8 cellular contexts compared by ENCODE assay signal in genomic region chr1:38527373-38527966, GRCh38.
DNase-seq lines count a peak whose midpoint lies in the region; ATAC-seq, FAIRE-seq and TF ChIP-seq lines count a peak whose summit lies in the region.

No MANE protein-coding gene starts in this region.

- POLR2A ChIA-PET in T-cell (lab: Charles Lee): no interaction called here

- H3K27me3 Mint-ChIP-seq in T-cell: peaks cover 13 to 16% of the 10 kb centered on the region in 2 donors

- H3K9me3 ChIP-seq in kidney (ENCODE audit: control insufficient read depth in 1 of 2, low read length in 2 of 2): no peaks in the 10 kb centered on the region

- no peak for TF ChIP-seq CTCF in kidney (IDR thresholded peaks at IDR 0.05; ENCODE audit: borderline replicate concordance, extremely low read depth, insufficient read depth)

- peak overlapping the region; percentile 32 to 79 for H3K27ac Mint-ChIP-seq in T-cell
- H3K27ac Mint-ChIP-seq in stimulated activated effector memory CD8-positive, alpha-beta T cell treated with anti-CD3 and anti-CD28 coated beads, Interleukin-12 subunit alpha, Interleukin-12 subunit beta, amount 100 ng/mL, for 72 hours: no peak overlapping the region

- FAIRE-seq in kidney (lab: Jason Lieb, UNC): no peak

- H3K36me3 ChIP-seq in kidney (ENCODE audit: control insufficient read depth in 1 of 2, insufficient read depth in 2 of 2, low read length in 2 of 2): no peaks in the 10 kb centered on the region

- DNase-seq in T-cell: peak in 30 of 34 experiments; percentile 1 to 38 (median 13)
- DNase-seq in effector CD4-positive, alpha-beta T cell: peak; percentile 2
- peak; percentile 9 to 55 for DNase-seq in stimulated activated effector memory CD8-positive, alpha-beta T cell treated with anti-CD3 and anti-CD28 coated beads, Interleukin-12 subunit alpha, Interleukin-12 subunit beta, amount 100 ng/mL, for 72 hours (ENCODE audit: low spot score in 2 of 2)
- DNase-seq in kidney: no peak
- DNase-seq in NCI-H1694 treated with DMSO at 0.1 percent for 48 hours (lab: John Stamatoyannopoulos, UW): no peak
- no peak for DNase-seq in NCI-H345 treated with DMSO at 0.1 percent for 48 hours (lab: John Stamatoyannopoulos, UW; ENCODE audit: unreplicated experiment)

- ATAC-seq in GM18858 (IDR thresholded peaks at IDR 0.05; ENCODE audit: unreplicated experiment) (peak; percentile 73), HG02678 (IDR thresholded peaks at IDR 0.05; ENCODE audit: unreplicated experiment) (peak; percentile 91), T-cell (replicated peaks in 1 of 4) (peak; percentile 34 to 85 (median 56))
- ATAC-seq in stimulated activated effector memory CD8-positive, alpha-beta T cell treated with anti-CD3 and anti-CD28 coated beads, Interleukin-12 subunit alpha, Interleukin-12 subunit beta, amount 100 ng/mL, for 72 hours: peak; percentile 84

- H3K4me1 ChIP-seq in kidney (ENCODE audit: control insufficient read depth in 1 of 2, insufficient read depth in 1 of 2, low read depth in 1 of 2, low read length in 2 of 2): peaks cover 0 to 2% of the 10 kb centered on the region in 2 donors

- H3K36me3 Mint-ChIP-seq in T-cell: no peaks in the 10 kb centered on the region
- no peaks in the 10 kb centered on the region for H3K36me3 Mint-ChIP-seq in stimulated activated effector memory CD8-positive, alpha-beta T cell treated with anti-CD3 and anti-CD28 coated beads, Interleukin-12 subunit alpha, Interleukin-12 subunit beta, amount 100 ng/mL, for 72 hours

- no peaks in the 10 kb centered on the region for H3K9me3 Mint-ChIP-seq in T-cell
- no peaks in the 10 kb centered on the region for H3K9me3 Mint-ChIP-seq in stimulated activated effector memory CD8-positive, alpha-beta T cell treated with anti-CD3 and anti-CD28 coated beads, Interleukin-12 subunit alpha, Interleukin-12 subunit beta, amount 100 ng/mL, for 72 hours

- H3K27ac ChIP-seq in kidney (ENCODE audit: low read depth in 2 of 2, low read length in 2 of 2): no peak overlapping the region

- peak overlapping the region; percentile 50 to 65 (median 61) for H3K4me3 Mint-ChIP-seq in T-cell
- peak overlapping the region; percentile 4 for H3K4me3 Mint-ChIP-seq in stimulated activated effector memory CD8-positive, alpha-beta T cell treated with anti-CD3 and anti-CD28 coated beads, Interleukin-12 subunit alpha, Interleukin-12 subunit beta, amount 100 ng/mL, for 72 hours

- H3K9ac ChIP-seq in kidney (ENCODE audit: low read length in 2 of 2): no peak overlapping the region

- no peak overlapping the region for H3K4me3 ChIP-seq in kidney (ENCODE audit: low read length in 2 of 2)

- intact Hi-C loops in kidney (cut with DNase I): no loop called here

- CTCF ChIA-PET in T-cell (lab: Charles Lee): no interaction called here

- peaks cover 11 to 20% (median 12%) of the 10 kb centered on the region in 3 donors for H3K4me1 Mint-ChIP-seq in T-cell
- H3K4me1 Mint-ChIP-seq in stimulated activated effector memory CD8-positive, alpha-beta T cell treated with anti-CD3 and anti-CD28 coated beads, Interleukin-12 subunit alpha, Interleukin-12 subunit beta, amount 100 ng/mL, for 72 hours: peaks cover 13% of the 10 kb centered on the region

Comparison
In these comparisons a context has a peak if more than half of its experiments do, and no peak if none do; other contexts are left out.
1. DNase-seq: peak in T-cell (30 of 34), effector CD4-positive, alpha-beta T cell (single experiment) and stimulated activated effector memory CD8-positive, alpha-beta T cell treated with anti-CD3 and anti-CD28 coated beads, Interleukin-12 subunit alpha, Interleukin-12 subunit beta, amount 100 ng/mL, for 72 hours (2 of 2); none in kidney (single experiment), NCI-H1694 treated with DMSO at 0.1 percent for 48 hours (single experiment) and NCI-H345 treated with DMSO at 0.1 percent for 48 hours (single experiment).
2. Peak in every context shown above with its lines, with median percentiles within 50 percentile points of each other: ATAC-seq.